2 cellular contexts compared by ENCODE assay signal in the genomic region with DNA sequence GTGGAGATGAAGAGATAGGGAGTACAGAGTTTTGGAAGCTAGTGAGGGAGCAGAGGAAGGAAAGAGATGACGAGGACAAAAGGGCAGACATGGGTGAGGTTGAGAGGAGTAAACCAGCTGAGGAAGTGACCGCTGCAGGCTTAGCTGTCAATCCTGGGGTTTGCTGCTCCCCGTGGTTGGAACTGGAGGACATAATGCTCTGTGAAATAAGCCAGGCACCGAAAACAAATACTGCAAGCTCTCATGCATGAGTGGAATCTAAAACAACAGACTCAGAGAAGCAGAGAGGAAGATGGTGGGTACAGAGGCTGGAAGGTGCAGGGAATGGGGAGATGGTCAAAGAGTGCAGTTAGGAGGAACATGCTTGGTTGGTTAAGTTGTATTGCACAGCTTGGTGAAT.
TF ChIP-seq lines count a peak whose summit lies in the region.

No MANE protein-coding gene starts in this region.

TF ChIP-seq in SK-N-SH treated with all-trans-retinoic acid at 6 μM for 48 hours, 23 proteins besides CTCF, POLR2A, EP300 and RAD21:
- TF ChIP-seq, protein P1, sequence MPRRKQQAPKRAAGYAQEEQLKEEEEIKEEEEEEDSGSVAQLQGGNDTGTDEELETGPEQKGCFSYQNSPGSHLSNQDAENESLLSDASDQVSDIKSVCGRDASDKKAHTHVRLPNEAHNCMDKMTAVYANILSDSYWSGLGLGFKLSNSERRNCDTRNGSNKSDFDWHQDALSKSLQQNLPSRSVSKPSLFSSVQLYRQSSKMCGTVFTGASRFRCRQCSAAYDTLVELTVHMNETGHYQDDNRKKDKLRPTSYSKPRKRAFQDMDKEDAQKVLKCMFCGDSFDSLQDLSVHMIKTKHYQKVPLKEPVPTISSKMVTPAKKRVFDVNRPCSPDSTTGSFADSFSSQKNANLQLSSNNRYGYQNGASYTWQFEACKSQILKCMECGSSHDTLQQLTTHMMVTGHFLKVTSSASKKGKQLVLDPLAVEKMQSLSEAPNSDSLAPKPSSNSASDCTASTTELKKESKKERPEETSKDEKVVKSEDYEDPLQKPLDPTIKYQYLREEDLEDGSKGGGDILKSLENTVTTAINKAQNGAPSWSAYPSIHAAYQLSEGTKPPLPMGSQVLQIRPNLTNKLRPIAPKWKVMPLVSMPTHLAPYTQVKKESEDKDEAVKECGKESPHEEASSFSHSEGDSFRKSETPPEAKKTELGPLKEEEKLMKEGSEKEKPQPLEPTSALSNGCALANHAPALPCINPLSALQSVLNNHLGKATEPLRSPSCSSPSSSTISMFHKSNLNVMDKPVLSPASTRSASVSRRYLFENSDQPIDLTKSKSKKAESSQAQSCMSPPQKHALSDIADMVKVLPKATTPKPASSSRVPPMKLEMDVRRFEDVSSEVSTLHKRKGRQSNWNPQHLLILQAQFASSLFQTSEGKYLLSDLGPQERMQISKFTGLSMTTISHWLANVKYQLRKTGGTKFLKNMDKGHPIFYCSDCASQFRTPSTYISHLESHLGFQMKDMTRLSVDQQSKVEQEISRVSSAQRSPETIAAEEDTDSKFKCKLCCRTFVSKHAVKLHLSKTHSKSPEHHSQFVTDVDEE (CRISPR knock-in tag; IDR thresholded peaks at IDR 0.05), result no peak
- no peak for TF ChIP-seq ZFP3 (CRISPR knock-in tag; IDR thresholded peaks at IDR 0.05)
- no peak for TF ChIP-seq RARB (CRISPR knock-in tag; IDR thresholded peaks at IDR 0.05)
- no peak for TF ChIP-seq TCF4 (CRISPR knock-in tag; IDR thresholded peaks at IDR 0.05; ENCODE audit: borderline replicate concordance)

TF ChIP-seq in SK-N-SH, 30 proteins besides CTCF, POLR2A, EP300 and RAD21 (continued from another document):
- TF ChIP-seq, protein P2, sequence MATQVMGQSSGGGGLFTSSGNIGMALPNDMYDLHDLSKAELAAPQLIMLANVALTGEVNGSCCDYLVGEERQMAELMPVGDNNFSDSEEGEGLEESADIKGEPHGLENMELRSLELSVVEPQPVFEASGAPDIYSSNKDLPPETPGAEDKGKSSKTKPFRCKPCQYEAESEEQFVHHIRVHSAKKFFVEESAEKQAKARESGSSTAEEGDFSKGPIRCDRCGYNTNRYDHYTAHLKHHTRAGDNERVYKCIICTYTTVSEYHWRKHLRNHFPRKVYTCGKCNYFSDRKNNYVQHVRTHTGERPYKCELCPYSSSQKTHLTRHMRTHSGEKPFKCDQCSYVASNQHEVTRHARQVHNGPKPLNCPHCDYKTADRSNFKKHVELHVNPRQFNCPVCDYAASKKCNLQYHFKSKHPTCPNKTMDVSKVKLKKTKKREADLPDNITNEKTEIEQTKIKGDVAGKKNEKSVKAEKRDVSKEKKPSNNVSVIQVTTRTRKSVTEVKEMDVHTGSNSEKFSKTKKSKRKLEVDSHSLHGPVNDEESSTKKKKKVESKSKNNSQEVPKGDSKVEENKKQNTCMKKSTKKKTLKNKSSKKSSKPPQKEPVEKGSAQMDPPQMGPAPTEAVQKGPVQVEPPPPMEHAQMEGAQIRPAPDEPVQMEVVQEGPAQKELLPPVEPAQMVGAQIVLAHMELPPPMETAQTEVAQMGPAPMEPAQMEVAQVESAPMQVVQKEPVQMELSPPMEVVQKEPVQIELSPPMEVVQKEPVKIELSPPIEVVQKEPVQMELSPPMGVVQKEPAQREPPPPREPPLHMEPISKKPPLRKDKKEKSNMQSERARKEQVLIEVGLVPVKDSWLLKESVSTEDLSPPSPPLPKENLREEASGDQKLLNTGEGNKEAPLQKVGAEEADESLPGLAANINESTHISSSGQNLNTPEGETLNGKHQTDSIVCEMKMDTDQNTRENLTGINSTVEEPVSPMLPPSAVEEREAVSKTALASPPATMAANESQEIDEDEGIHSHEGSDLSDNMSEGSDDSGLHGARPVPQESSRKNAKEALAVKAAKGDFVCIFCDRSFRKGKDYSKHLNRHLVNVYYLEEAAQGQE (IDR thresholded peaks at IDR 0.05; ENCODE audit: low read depth, low read length), result no peak
- TF ChIP-seq POLR2AphosphoS5 (IDR thresholded peaks at IDR 0.05; ENCODE audit: low read depth, low read length), result no peak
- TF ChIP-seq, protein P3, sequence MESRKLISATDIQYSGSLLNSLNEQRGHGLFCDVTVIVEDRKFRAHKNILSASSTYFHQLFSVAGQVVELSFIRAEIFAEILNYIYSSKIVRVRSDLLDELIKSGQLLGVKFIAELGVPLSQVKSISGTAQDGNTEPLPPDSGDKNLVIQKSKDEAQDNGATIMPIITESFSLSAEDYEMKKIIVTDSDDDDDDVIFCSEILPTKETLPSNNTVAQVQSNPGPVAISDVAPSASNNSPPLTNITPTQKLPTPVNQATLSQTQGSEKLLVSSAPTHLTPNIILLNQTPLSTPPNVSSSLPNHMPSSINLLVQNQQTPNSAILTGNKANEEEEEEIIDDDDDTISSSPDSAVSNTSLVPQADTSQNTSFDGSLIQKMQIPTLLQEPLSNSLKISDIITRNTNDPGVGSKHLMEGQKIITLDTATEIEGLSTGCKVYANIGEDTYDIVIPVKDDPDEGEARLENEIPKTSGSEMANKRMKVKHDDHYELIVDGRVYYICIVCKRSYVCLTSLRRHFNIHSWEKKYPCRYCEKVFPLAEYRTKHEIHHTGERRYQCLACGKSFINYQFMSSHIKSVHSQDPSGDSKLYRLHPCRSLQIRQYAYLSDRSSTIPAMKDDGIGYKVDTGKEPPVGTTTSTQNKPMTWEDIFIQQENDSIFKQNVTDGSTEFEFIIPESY (IDR thresholded peaks at IDR 0.05; ENCODE audit: borderline replicate concordance, low read depth), result no peak
- no peak for TF ChIP-seq EZH2phosphoT487 (IDR thresholded peaks at IDR 0.05; ENCODE audit: borderline replicate concordance, low read depth)
- no peak for TF ChIP-seq YY1 (IDR thresholded peaks at IDR 0.05; ENCODE audit: low read depth)
- no peak for TF ChIP-seq RFX5 (IDR thresholded peaks at IDR 0.05; ENCODE audit: low read length)
